Comparison of ENCODE assay signal across 38 cellular contexts in genomic region chr1:24636661-24637357, GRCh38.
"Had no signal": no experiment of that assay in that cellular context is flagged by ENCODE, and none has a peak within 500 bp of the region (broad histone marks: within the 10 kb centered on the region; RNA-seq: fewer than 3 reads in every experiment).

No MANE protein-coding gene starts in this region.

- H3K9me3 Mint-ChIP-seq: activated CD4-positive, alpha-beta T cell treated with anti-CD3 and anti-CD28 coated beads, Interleukin-2, amount 10 ng/mL, durations not matched to agents 24 days and 14 days; activated naive CD4-positive, alpha-beta T cell treated with anti-CD3 and anti-CD28 coated beads, Interleukin-2, amount 10 ng/mL, durations not matched to agents 7 days and 5 days; activated naive CD8-positive, alpha-beta T cell treated with anti-CD3 and anti-CD28 coated beads, Interleukin-2, amount 50 U/mL, for 24 hours; activated T-cell treated with anti-CD3 and anti-CD28 coated beads, Interleukin-2, amount 50 U/mL, for 4 hours had no signal

- H3K27me3 ChIP-seq: brain microvascular endothelial cell, Peyer's patch, SJSA1 had no signal

- H3K27ac Mint-ChIP-seq: activated CD4-positive, alpha-beta T cell treated with anti-CD3 and anti-CD28 coated beads, Interleukin-2, amount 10 ng/mL, durations not matched to agents 24 days and 14 days; activated naive CD4-positive, alpha-beta T cell treated with anti-CD3 and anti-CD28 coated beads, Interleukin-2, amount 10 ng/mL, durations not matched to agents 7 days and 5 days; activated naive CD8-positive, alpha-beta T cell; activated naive CD8-positive, alpha-beta T cell treated with anti-CD3 and anti-CD28 coated beads, Interleukin-2, amount 50 U/mL, for 24 hours had no signal

- H3K36me3 Mint-ChIP-seq: activated naive CD8-positive, alpha-beta T cell had no signal

- H3K27ac ChIP-seq: brain microvascular endothelial cell, Peyer's patch, SJSA1, WERI-Rb-1 had no signal

- H3K27me3 Mint-ChIP-seq: activated naive CD8-positive, alpha-beta T cell had no signal

- H3K9me3 ChIP-seq: Peyer's patch, SJSA1 had no signal

- ATAC-seq: activated naive CD8-positive, alpha-beta T cell treated with anti-CD3 and anti-CD28 coated beads, Interleukin-2, amount 50 U/mL, for 24 hours; activated T-cell treated with anti-CD3 and anti-CD28 coated beads, Interleukin-2, amount 50 U/mL, for 4 hours; PC-3; SK-N-SH treated with all-trans-retinoic acid at 6 μM for 48 hours had no signal

- H3K36me3 ChIP-seq: brain microvascular endothelial cell, Peyer's patch, SJSA1, WERI-Rb-1 had no signal

- H3K4me3 ChIP-seq: Peyer's patch, SJSA1 had no signal

- H3K4me3 Mint-ChIP-seq: activated CD4-positive, alpha-beta T cell treated with anti-CD3 and anti-CD28 coated beads, Interleukin-2, amount 10 ng/mL, durations not matched to agents 24 days and 14 days; activated naive CD4-positive, alpha-beta T cell treated with anti-CD3 and anti-CD28 coated beads, Interleukin-2, amount 10 ng/mL, durations not matched to agents 7 days and 5 days; activated naive CD8-positive, alpha-beta T cell; activated naive CD8-positive, alpha-beta T cell treated with anti-CD3 and anti-CD28 coated beads, Interleukin-2, amount 50 U/mL, for 24 hours; activated T-cell treated with anti-CD3 and anti-CD28 coated beads, Interleukin-2, amount 50 U/mL, for 4 hours had no signal

- DNase-seq: activated CD4-positive, alpha-beta T cell treated with anti-CD3 and anti-CD28 coated beads for 1 hour; activated CD4-positive, alpha-beta T cell treated with anti-CD3 and anti-CD28 coated beads, Interleukin-2, amount 10 ng/mL, durations not matched to agents 24 days and 14 days; activated CD4-positive, alpha-beta T cell treated with anti-CD3 and anti-CD28 coated beads, Interleukin-2, amount 50 U/mL, for 4 hours; activated CD4-positive, CD25-positive, alpha-beta regulatory T cell; activated CD8-positive, alpha-beta memory T cell treated with anti-CD3 and anti-CD28 coated beads, Interleukin-2, amount 50 U/mL, for 4 hours; activated effector memory CD4-positive, alpha-beta T cell treated with Interleukin-2 at 50 U/mL for 16 hours; activated naive CD4-positive, alpha-beta T cell treated with anti-CD3 and anti-CD28 coated beads, Interleukin-2, amount 10 ng/mL, durations not matched to agents 7 days and 5 days; activated naive CD8-positive, alpha-beta T cell treated with anti-CD3 and anti-CD28 coated beads, Interleukin-2, amount 50 U/mL, for 24 hours; activated T-cell treated with anti-CD3 and anti-CD28 coated beads for 4 hours; activated T-cell treated with anti-CD3 and anti-CD28 coated beads, Interleukin-2, amount 50 U/mL, for 4 hours; amniotic stem cell; aorta; brain microvascular endothelial cell; central memory CD4-positive, alpha-beta T cell; Karpas-422; KBM-7; NCI-H1092 treated with DMSO at 0.1 percent for 48 hours; NCI-H1417; NCI-H146; NCI-H187; NCI-H2029 treated with DMSO at 0.1 percent for 48 hours; NCI-H2171 treated with DMSO at 0.1 percent for 48 hours; NCI-H2227 treated with DMSO at 0.1 percent for 48 hours; NCI-H446 treated with DMSO at 0.1 percent for 48 hours; NCI-H524; NCI-H69; PC-3; Peyer's patch; RPMI8226; SHP77 treated with DMSO at 0.1 percent for 48 hours; SW 1271; T-helper 1 cell; T-helper 2 cell; T-helper 9 cell; WERI-Rb-1 had no signal
